8 cellular contexts compared by ENCODE assay signal in the genomic region with DNA sequence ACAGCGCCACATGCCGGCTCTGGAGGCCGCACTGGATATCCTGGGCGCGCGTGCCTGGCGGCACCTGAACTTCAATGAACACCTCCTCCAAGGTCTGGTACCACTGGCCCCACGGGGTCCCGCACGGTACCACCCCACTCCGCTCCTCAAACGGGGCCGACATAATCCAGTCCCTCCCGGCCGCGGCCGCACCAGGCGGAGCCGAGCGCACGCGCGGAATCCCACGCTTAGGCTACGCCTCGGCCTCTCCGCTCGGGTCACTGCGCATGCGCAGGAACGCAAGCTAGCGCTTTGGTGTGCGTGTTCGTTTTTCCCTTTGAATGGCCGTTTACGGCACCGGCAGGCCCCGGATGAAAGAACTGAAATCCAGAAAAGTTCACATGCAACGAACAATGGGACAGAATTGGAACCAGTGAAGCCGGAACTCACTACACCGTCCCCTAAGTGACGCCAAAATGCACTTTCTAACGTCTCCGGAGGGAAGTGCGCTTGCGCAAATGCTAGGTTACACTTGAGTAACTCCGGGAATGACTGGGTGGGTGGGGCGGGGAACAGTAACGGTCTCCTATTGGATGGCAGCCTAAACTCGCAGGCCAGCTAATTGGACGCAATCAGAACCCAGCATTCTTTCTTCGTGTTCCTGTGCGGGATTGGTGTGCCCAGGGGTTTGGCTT.
DNase-seq lines count a peak whose midpoint lies in the region; ATAC-seq, FAIRE-seq and TF ChIP-seq lines count a peak whose summit lies in the region.

A gene with protein sequence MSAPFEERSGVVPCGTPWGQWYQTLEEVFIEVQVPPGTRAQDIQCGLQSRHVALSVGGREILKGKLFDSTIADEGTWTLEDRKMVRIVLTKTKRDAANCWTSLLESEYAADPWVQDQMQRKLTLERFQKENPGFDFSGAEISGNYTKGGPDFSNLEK (minus strand): TSS at position 215 of the 674 bp plus-strand sequence. CDS start 52 bp downstream, at position 163.

- ATAC-seq in GM19023 (IDR thresholded peaks at IDR 0.05; ENCODE audit: unreplicated experiment) (peak; percentile 77), HG03280 (IDR thresholded peaks at IDR 0.05; ENCODE audit: unreplicated experiment) (peak; percentile 82)
- ATAC-seq in central memory CD8-positive, alpha-beta T cell (replicated peaks; ENCODE audit: extremely low read depth, poor library complexity, severe bottlenecking): peak; percentile 79

- TF ChIP-seq CTCF in AG10803 (conservative IDR thresholded peaks at IDR 0.05; ENCODE audit: low read length): peak; percentile 21; the same call in 1 of the 2 replicates

- peak within 1 kb of the TSS; percentile 90 for H3K4me3 ChIP-seq in AG10803 (ENCODE audit: low read length)

- H3K27ac Mint-ChIP-seq in central memory CD8-positive, alpha-beta T cell (ENCODE audit: low read depth): peak within 1 kb of the TSS; percentile 99

- peak; percentile 89 for FAIRE-seq in islet of Langerhans (lab: Jason Lieb, UNC)

- peaks cover 39% of the 10 kb centered on the region for H3K36me3 Mint-ChIP-seq in central memory CD8-positive, alpha-beta T cell (ENCODE audit: insufficient read depth)

- H3K27me3 Mint-ChIP-seq in central memory CD8-positive, alpha-beta T cell: no peaks in the 10 kb centered on the region

- H3K4me3 Mint-ChIP-seq in central memory CD8-positive, alpha-beta T cell: peak within 1 kb of the TSS; percentile 95

- DNase-seq in AG10803 (ENCODE audit: low read depth) (peak; percentile 98), NCI-H345 treated with DMSO at 0.1 percent for 48 hours (lab: John Stamatoyannopoulos, UW; ENCODE audit: unreplicated experiment) (peak; percentile 97)
- peak; percentile 91 for DNase-seq in activated CD4-positive, CD25-positive, alpha-beta regulatory T cell treated with anti-CD3 and anti-CD28 coated beads, Interleukin-2, amount 50 U/mL, for 16 hours (ENCODE audit: low read depth, low spot score)
- peak; percentile 91 to 98 for DNase-seq in central memory CD8-positive, alpha-beta T cell (ENCODE audit: low spot score in 2 of 2)
- peak; percentile 95 for DNase-seq in stimulated activated CD4-positive, alpha-beta T cell treated with anti-CD3 and anti-CD28 coated beads, Interleukin-12 subunit alpha, Interleukin-12 subunit beta, amount 100 ng/mL, for 4 hours

- H3K4me1 Mint-ChIP-seq in central memory CD8-positive, alpha-beta T cell: peaks cover 39% of the 10 kb centered on the region

- H3K9me3 Mint-ChIP-seq in central memory CD8-positive, alpha-beta T cell: no peaks in the 10 kb centered on the region

Comparison
In these comparisons a context has a peak if more than half of its experiments do, and no peak if none do; other contexts are left out.
1. Peak in every context shown above with its lines: DNase-seq, ATAC-seq and H3K4me3 ChIP-seq.